In genomic region chr7:139727151-139727705, GRCh38 we compare ENCODE assay signal across 13 cellular contexts. TPM values are rescaled to one million over a fixed set of nuclear protein-coding genes. Genes with fewer than 3 reads are reported as not detected.
DNase-seq lines count a peak whose midpoint lies in the region; ATAC-seq and TF ChIP-seq lines count a peak whose summit lies in the region.
"Had no signal": no experiment of that assay in that cellular context is flagged by ENCODE, and none has a peak within 500 bp of the region (broad histone marks: within the 10 kb centered on the region; RNA-seq: fewer than 3 reads in every experiment).

No MANE protein-coding gene starts in this region.

- H3K4me3 Mint-ChIP-seq in stimulated activated memory B cell treated with anti-CD40 and anti-IgM and Interleukin-4, amounts not matched to agents 10 μg/mL and 1 μg/mL and 100 μg/mL, for 72 hours, result peak overlapping the region; percentile 67
- H3K4me3 Mint-ChIP-seq: nephron progenitor cell had no signal

- TF ChIP-seq POLR2A in Peyer's patch (IDR thresholded peaks at IDR 0.05) (no peak), GM18505 (IDR thresholded peaks at IDR 0.05; ENCODE audit: borderline replicate concordance, extremely low read depth, insufficient read depth, insufficient read length) (no peak)

- peak; percentile 29 for DNase-seq in NCI-H345 (lab: John Stamatoyannopoulos, UW)
- no peak for DNase-seq in NCI-H345 treated with DMSO at 0.1 percent for 48 hours (lab: John Stamatoyannopoulos, UW; ENCODE audit: unreplicated experiment)
- DNase-seq in Peyer's patch, result peak in 2 of 3 donors; percentile 12 to 24
- peak; percentile 89 for DNase-seq in fibroblast of gingiva (ENCODE audit: low read depth)
- DNase-seq in CD1c-positive myeloid dendritic cell (ENCODE audit: extremely low spot score), result no peak
- DNase-seq: ACHN; activated CD4-positive, CD25-positive, alpha-beta regulatory T cell treated with anti-CD3 and anti-CD28 coated beads, Interleukin-2, amount 50 U/mL, for 72 hours; nephron progenitor cell; stimulated activated CD4-positive, alpha-beta T cell treated with anti-CD3 and anti-CD28 coated beads, Interleukin-2, amount 100 ng/mL, for 48 hours; thyroid gland had no signal

- peaks cover 22% of the 10 kb centered on the region for H3K36me3 Mint-ChIP-seq in stimulated activated memory B cell treated with anti-CD40 and anti-IgM and Interleukin-4, amounts not matched to agents 10 μg/mL and 1 μg/mL and 100 μg/mL, for 72 hours

- no peaks in the 10 kb centered on the region for H3K27me3 ChIP-seq in Peyer's patch
- H3K27me3 ChIP-seq: thyroid gland had no signal

- H3K27ac Mint-ChIP-seq in stimulated activated memory B cell treated with anti-CD40 and anti-IgM and Interleukin-4, amounts not matched to agents 10 μg/mL and 1 μg/mL and 100 μg/mL, for 72 hours, result peak overlapping the region; percentile 87

- no peaks in the 10 kb centered on the region for H3K9me3 Mint-ChIP-seq in stimulated activated memory B cell treated with anti-CD40 and anti-IgM and Interleukin-4, amounts not matched to agents 10 μg/mL and 1 μg/mL and 100 μg/mL, for 72 hours

- H3K9me3 ChIP-seq in Peyer's patch, result no peaks in the 10 kb centered on the region
- H3K9me3 ChIP-seq: thyroid gland had no signal

- TF ChIP-seq CTCF in Peyer's patch (IDR thresholded peaks at IDR 0.05), result no peak

- no peak overlapping the region for H3K4me3 ChIP-seq in Peyer's patch
- H3K4me3 ChIP-seq: thyroid gland had no signal

- no peaks in the 10 kb centered on the region for H3K27me3 Mint-ChIP-seq in stimulated activated memory B cell treated with anti-CD40 and anti-IgM and Interleukin-4, amounts not matched to agents 10 μg/mL and 1 μg/mL and 100 μg/mL, for 72 hours

- no peak for ATAC-seq in stimulated activated memory B cell treated with anti-CD40 and anti-IgM and Interleukin-4, amounts not matched to agents 10 μg/mL and 1 μg/mL and 100 μg/mL, for 72 hours
- ATAC-seq in GM18505 (IDR thresholded peaks at IDR 0.05; ENCODE audit: unreplicated experiment), result no peak
- ATAC-seq in HG03457 (IDR thresholded peaks at IDR 0.05; ENCODE audit: unreplicated experiment), result no peak

- H3K4me1 ChIP-seq in Peyer's patch, result peaks cover 0 to 20% (median 9%) of the 10 kb centered on the region in 4 donors

- H3K36me3 ChIP-seq in Peyer's patch, result no peaks in the 10 kb centered on the region
- H3K36me3 ChIP-seq: thyroid gland had no signal

- H3K4me1 Mint-ChIP-seq in stimulated activated memory B cell treated with anti-CD40 and anti-IgM and Interleukin-4, amounts not matched to agents 10 μg/mL and 1 μg/mL and 100 μg/mL, for 72 hours, result peaks cover 61% of the 10 kb centered on the region

- H3K27ac ChIP-seq in Peyer's patch, result peak overlapping the region; percentile 13 to 66 (median 55)
- H3K27ac ChIP-seq: thyroid gland had no signal

RNA-seq across cellular contexts. Expression of gene HIPK2, which starts 50.6 kb away (rescaled TPM):
- 10 to 100 TPM; 16.6 to 60.2 (median 35.1) TPM for total RNA-seq in Peyer's patch

Comparison
In these comparisons a context has a peak if more than half of its experiments do, and no peak if none do; other contexts are left out.
1. DNase-seq: peak in NCI-H345 (single experiment), Peyer's patch (2 of 3) and fibroblast of gingiva (single experiment); none in NCI-H345 treated with DMSO at 0.1 percent for 48 hours (single experiment) and CD1c-positive myeloid dendritic cell (single experiment).